In the genomic region with DNA sequence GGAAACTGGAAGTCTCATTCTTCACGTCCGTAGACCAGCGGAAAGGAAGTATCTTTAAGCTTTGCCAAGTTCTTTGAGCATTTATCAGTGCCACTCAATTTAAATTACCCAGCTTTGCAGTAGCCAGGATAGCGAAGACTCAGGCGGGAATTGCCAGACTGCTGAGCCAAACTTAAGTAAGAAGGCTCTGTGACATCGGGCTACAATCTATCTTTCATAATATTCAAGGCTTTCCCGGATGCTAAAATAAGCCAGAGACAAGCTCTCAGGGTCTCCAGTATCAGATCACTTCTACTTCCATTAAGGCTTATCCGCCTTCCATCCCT, we compare ENCODE assay signal across 1 cellular context.
TF ChIP-seq lines count a peak whose summit lies in the region.

No MANE protein-coding gene starts in this region.

TF ChIP-seq in K562, 482 proteins besides CTCF, POLR2A, EP300 and RAD21 (continued from another document):
- TF ChIP-seq, protein P1, sequence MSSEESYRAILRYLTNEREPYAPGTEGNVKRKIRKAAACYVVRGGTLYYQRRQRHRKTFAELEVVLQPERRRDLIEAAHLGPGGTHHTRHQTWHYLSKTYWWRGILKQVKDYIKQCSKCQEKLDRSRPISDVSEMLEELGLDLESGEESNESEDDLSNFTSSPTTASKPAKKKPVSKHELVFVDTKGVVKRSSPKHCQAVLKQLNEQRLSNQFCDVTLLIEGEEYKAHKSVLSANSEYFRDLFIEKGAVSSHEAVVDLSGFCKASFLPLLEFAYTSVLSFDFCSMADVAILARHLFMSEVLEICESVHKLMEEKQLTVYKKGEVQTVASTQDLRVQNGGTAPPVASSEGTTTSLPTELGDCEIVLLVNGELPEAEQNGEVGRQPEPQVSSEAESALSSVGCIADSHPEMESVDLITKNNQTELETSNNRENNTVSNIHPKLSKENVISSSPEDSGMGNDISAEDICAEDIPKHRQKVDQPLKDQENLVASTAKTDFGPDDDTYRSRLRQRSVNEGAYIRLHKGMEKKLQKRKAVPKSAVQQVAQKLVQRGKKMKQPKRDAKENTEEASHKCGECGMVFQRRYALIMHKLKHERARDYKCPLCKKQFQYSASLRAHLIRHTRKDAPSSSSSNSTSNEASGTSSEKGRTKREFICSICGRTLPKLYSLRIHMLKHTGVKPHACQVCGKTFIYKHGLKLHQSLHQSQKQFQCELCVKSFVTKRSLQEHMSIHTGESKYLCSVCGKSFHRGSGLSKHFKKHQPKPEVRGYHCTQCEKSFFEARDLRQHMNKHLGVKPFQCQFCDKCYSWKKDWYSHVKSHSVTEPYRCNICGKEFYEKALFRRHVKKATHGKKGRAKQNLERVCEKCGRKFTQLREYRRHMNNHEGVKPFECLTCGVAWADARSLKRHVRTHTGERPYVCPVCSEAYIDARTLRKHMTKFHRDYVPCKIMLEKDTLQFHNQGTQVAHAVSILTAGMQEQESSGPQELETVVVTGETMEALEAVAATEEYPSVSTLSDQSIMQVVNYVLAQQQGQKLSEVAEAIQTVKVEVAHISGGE (CRISPR knock-in tag; IDR thresholded peaks at IDR 0.05): peak in 1 of 3 experiments; percentile 87; a peak in 2 of 6 replicates
- TF ChIP-seq GABPB2 (CRISPR knock-in tag; conservative IDR thresholded peaks at IDR 0.05) (no peak), FOXA1 (IDR thresholded peaks at IDR 0.05; ENCODE audit: borderline replicate concordance) (no peak), EWSR1 (IDR thresholded peaks at IDR 0.05; ENCODE audit: borderline replicate concordance, low read depth, partially characterized antibody) (peak; percentile 73), HOXB6 (CRISPR knock-in tag; IDR thresholded peaks at IDR 0.05; ENCODE audit: borderline replicate concordance) (no peak; the same call in 1 of the 2 replicates), FOXK2 (conservative IDR thresholded peaks at IDR 0.05 in 1 of 2, IDR thresholded peaks at IDR 0.05 in 1 of 2; ENCODE audit: low read depth in 2 of 2) (no peak), ZNF766 (CRISPR knock-in tag; conservative IDR thresholded peaks at IDR 0.05) (peak; percentile 52; the same call in 1 of the 2 replicates), NONO (IDR thresholded peaks at IDR 0.05; ENCODE audit: low read depth in 2 of 2, low read length in 1 of 2) (peak in 1 of 2 experiments; percentile 5; a peak in 1 of 4 replicates), ATF1 (CRISPR knock-in tag; IDR thresholded peaks at IDR 0.05) (no peak), ATF1 (tag; IDR thresholded peaks at IDR 0.05) (no peak), SRF (CRISPR knock-in tag; IDR thresholded peaks at IDR 0.05) (0 out of 4 replicates have a peak, but pooled peaks of 1 of the 2 experiments have one; percentile 8), PYGO2 (tag; IDR thresholded peaks at IDR 0.05) (no peak), NR1H2 (CRISPR knock-in tag; IDR thresholded peaks at IDR 0.05) (no peak), MAFF (IDR thresholded peaks at IDR 0.05; ENCODE audit: low read length) (0 out of 2 replicates have a peak, but pooled peaks have one; percentile 5)
- TF ChIP-seq, protein P2, sequence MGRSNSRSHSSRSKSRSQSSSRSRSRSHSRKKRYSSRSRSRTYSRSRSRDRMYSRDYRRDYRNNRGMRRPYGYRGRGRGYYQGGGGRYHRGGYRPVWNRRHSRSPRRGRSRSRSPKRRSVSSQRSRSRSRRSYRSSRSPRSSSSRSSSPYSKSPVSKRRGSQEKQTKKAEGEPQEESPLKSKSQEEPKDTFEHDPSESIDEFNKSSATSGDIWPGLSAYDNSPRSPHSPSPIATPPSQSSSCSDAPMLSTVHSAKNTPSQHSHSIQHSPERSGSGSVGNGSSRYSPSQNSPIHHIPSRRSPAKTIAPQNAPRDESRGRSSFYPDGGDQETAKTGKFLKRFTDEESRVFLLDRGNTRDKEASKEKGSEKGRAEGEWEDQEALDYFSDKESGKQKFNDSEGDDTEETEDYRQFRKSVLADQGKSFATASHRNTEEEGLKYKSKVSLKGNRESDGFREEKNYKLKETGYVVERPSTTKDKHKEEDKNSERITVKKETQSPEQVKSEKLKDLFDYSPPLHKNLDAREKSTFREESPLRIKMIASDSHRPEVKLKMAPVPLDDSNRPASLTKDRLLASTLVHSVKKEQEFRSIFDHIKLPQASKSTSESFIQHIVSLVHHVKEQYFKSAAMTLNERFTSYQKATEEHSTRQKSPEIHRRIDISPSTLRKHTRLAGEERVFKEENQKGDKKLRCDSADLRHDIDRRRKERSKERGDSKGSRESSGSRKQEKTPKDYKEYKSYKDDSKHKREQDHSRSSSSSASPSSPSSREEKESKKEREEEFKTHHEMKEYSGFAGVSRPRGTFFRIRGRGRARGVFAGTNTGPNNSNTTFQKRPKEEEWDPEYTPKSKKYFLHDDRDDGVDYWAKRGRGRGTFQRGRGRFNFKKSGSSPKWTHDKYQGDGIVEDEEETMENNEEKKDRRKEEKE (IDR thresholded peaks at IDR 0.05; ENCODE audit: borderline replicate concordance in 1 of 2, control insufficient read depth in 1 of 2, low read depth in 2 of 2, low read length in 1 of 2): 0 out of 4 replicates have a peak, but pooled peaks of 1 of the 2 experiments have one; percentile 25
- TF ChIP-seq, protein P3, sequence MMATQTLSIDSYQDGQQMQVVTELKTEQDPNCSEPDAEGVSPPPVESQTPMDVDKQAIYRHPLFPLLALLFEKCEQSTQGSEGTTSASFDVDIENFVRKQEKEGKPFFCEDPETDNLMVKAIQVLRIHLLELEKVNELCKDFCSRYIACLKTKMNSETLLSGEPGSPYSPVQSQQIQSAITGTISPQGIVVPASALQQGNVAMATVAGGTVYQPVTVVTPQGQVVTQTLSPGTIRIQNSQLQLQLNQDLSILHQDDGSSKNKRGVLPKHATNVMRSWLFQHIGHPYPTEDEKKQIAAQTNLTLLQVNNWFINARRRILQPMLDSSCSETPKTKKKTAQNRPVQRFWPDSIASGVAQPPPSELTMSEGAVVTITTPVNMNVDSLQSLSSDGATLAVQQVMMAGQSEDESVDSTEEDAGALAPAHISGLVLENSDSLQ (IDR thresholded peaks at IDR 0.05): peak; percentile 11; the same call in 1 of the 2 replicates
- TF ChIP-seq, protein P4, sequence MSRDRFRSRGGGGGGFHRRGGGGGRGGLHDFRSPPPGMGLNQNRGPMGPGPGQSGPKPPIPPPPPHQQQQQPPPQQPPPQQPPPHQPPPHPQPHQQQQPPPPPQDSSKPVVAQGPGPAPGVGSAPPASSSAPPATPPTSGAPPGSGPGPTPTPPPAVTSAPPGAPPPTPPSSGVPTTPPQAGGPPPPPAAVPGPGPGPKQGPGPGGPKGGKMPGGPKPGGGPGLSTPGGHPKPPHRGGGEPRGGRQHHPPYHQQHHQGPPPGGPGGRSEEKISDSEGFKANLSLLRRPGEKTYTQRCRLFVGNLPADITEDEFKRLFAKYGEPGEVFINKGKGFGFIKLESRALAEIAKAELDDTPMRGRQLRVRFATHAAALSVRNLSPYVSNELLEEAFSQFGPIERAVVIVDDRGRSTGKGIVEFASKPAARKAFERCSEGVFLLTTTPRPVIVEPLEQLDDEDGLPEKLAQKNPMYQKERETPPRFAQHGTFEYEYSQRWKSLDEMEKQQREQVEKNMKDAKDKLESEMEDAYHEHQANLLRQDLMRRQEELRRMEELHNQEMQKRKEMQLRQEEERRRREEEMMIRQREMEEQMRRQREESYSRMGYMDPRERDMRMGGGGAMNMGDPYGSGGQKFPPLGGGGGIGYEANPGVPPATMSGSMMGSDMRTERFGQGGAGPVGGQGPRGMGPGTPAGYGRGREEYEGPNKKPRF (IDR thresholded peaks at IDR 0.05; ENCODE audit: low read depth, low read length): no peak
